16 cellular contexts compared by ENCODE assay signal in genomic region chr16:27233731-27234130, GRCh38. TPM values are rescaled to one million over a fixed set of nuclear protein-coding genes. Genes with fewer than 3 reads are reported as not detected.
A peak's percentile ranks its signal among the peaks of the same experiment; 100 is the strongest.
DNase-seq lines count a peak whose midpoint lies in the region; ATAC-seq and TF ChIP-seq lines count a peak whose summit lies in the region.
"Had no signal": no experiment of that assay in that cellular context is flagged by ENCODE, and none has a peak within 500 bp of the region (broad histone marks: within the 10 kb centered on the region; RNA-seq: fewer than 3 reads in every experiment).

No MANE protein-coding gene starts in this region.

- no peak for ATAC-seq in activated T-cell treated with anti-CD3 and anti-CD28 coated beads, Interleukin-2, amount 50 U/mL, for 72 hours (replicated peaks in 1 of 2)
- ATAC-seq in activated T-cell treated with anti-CD3 and anti-CD28 coated beads, Interleukin-2, amount 50 U/mL, for 4 hours = no peak
- no peak for ATAC-seq in stimulated activated naive B cell treated with anti-CD40 and anti-IgM and Interleukin-4, amounts not matched to agents 10 μg/mL and 1 μg/mL and 100 μg/mL, for 72 hours (replicated peaks)
- ATAC-seq in GM18861 (IDR thresholded peaks at IDR 0.05; ENCODE audit: unreplicated experiment) = no peak
- ATAC-seq: stimulated activated memory B cell treated with anti-CD40 and anti-IgM and Interleukin-4, amounts not matched to agents 10 μg/mL and 1 μg/mL and 100 μg/mL, for 72 hours had no signal

- H3K9ac ChIP-seq in OCI-LY3 (ENCODE audit: low read length) (peak overlapping the region; percentile 78; the same call in 1 of the 2 replicates), adipocyte (ENCODE audit: low read length) (peak overlapping the region; percentile 3)

- H3K27ac Mint-ChIP-seq in activated T-cell treated with anti-CD3 and anti-CD28 coated beads, Interleukin-2, amount 50 U/mL, for 72 hours = peak overlapping the region; percentile 96
- peak overlapping the region; percentile 74 for H3K27ac Mint-ChIP-seq in stimulated activated naive B cell treated with anti-CD40 and anti-IgM and Interleukin-4, amounts not matched to agents 10 μg/mL and 1 μg/mL and 100 μg/mL, for 72 hours
- H3K27ac Mint-ChIP-seq: stimulated activated memory B cell treated with anti-CD40 and anti-IgM and Interleukin-4, amounts not matched to agents 10 μg/mL and 1 μg/mL and 100 μg/mL, for 72 hours had no signal

- H3K36me3 ChIP-seq in OCI-LY3 (replicated peaks; ENCODE audit: low read depth, low read length) = peaks cover 5% of the 10 kb centered on the region
- no peaks in the 10 kb centered on the region for H3K36me3 ChIP-seq in adipocyte (ENCODE audit: control insufficient read depth, insufficient read depth, low read length, severe bottlenecking)
- H3K36me3 ChIP-seq: brain microvascular endothelial cell, ovary had no signal

- no peak for DNase-seq in activated T-cell treated with anti-CD3 and anti-CD28 coated beads, Interleukin-2, amount 50 U/mL, for 72 hours
- DNase-seq in activated T-cell treated with anti-CD3 and anti-CD28 coated beads, Interleukin-2, amount 50 U/mL, for 4 hours = no peak
- DNase-seq in adipocyte (ENCODE audit: low read depth) (no peak), inferior parietal cortex (ENCODE audit: extremely low spot score) (no peak)
- DNase-seq in stimulated activated naive B cell treated with anti-CD40 and anti-IgM and Interleukin-4, amounts not matched to agents 10 μg/mL and 1 μg/mL and 100 μg/mL, for 72 hours = no peak
- no peak for DNase-seq in central memory CD4-positive, alpha-beta T cell
- DNase-seq: activated CD4-positive, CD25-positive, alpha-beta regulatory T cell treated with anti-CD3 and anti-CD28 coated beads, Interleukin-2, amount 50 U/mL, for 72 hours; brain microvascular endothelial cell; midbrain; NCI-H748 treated with DMSO at 0.1 percent for 48 hours had no signal

- peak overlapping the region; percentile 96 for H3K27ac ChIP-seq in OCI-LY3 (ENCODE audit: low read length)
- H3K27ac ChIP-seq: brain microvascular endothelial cell, ovary had no signal

- H4K20me1 ChIP-seq in OCI-LY3 (ENCODE audit: insufficient read depth, low read length) = no peaks in the 10 kb centered on the region

- H3K27me3 ChIP-seq in OCI-LY3 (ENCODE audit: low read depth, low read length) (no peaks in the 10 kb centered on the region), adipocyte (replicated peaks; ENCODE audit: control insufficient read depth, insufficient read depth, low read length) (no peaks in the 10 kb centered on the region)
- H3K27me3 ChIP-seq: brain microvascular endothelial cell, ovary had no signal

- H3K4me3 ChIP-seq in OCI-LY3 (ENCODE audit: low read length) (no peak overlapping the region), adipocyte (ENCODE audit: low read length) (no peak overlapping the region)
- H3K4me3 ChIP-seq: ovary, smooth muscle cell had no signal

- H3K4me2 ChIP-seq in OCI-LY3 (ENCODE audit: low read length) = peak overlapping the region; percentile 89
- H3K4me2 ChIP-seq: smooth muscle cell had no signal

- H3K4me3 Mint-ChIP-seq in activated T-cell treated with anti-CD3 and anti-CD28 coated beads, Interleukin-2, amount 50 U/mL, for 72 hours = peak overlapping the region; percentile 85
- no peak overlapping the region for H3K4me3 Mint-ChIP-seq in activated T-cell treated with anti-CD3 and anti-CD28 coated beads, Interleukin-2, amount 50 U/mL, for 4 hours
- H3K4me3 Mint-ChIP-seq in stimulated activated naive B cell treated with anti-CD40 and anti-IgM and Interleukin-4, amounts not matched to agents 10 μg/mL and 1 μg/mL and 100 μg/mL, for 72 hours = no peak overlapping the region
- H3K4me3 Mint-ChIP-seq: stimulated activated memory B cell treated with anti-CD40 and anti-IgM and Interleukin-4, amounts not matched to agents 10 μg/mL and 1 μg/mL and 100 μg/mL, for 72 hours had no signal

- H3K9me3 ChIP-seq in OCI-LY3 (ENCODE audit: insufficient read depth, low read length) (no peaks in the 10 kb centered on the region; the same call in 1 of the 2 replicates), adipocyte (ENCODE audit: control insufficient read depth, low read length) (no peaks in the 10 kb centered on the region)
- H3K9me3 ChIP-seq: ovary had no signal

- peaks cover 68% of the 10 kb centered on the region for H3K4me1 ChIP-seq in OCI-LY3 (ENCODE audit: low read length)
- peaks cover 11% of the 10 kb centered on the region for H3K4me1 ChIP-seq in adipocyte (ENCODE audit: control insufficient read depth, insufficient read depth, low read length)

- H3K4me1 Mint-ChIP-seq in activated T-cell treated with anti-CD3 and anti-CD28 coated beads, Interleukin-2, amount 50 U/mL, for 72 hours (ENCODE audit: low read depth) = peaks cover 91% of the 10 kb centered on the region
- peaks cover 92% of the 10 kb centered on the region for H3K4me1 Mint-ChIP-seq in activated T-cell treated with anti-CD3 and anti-CD28 coated beads, Interleukin-2, amount 50 U/mL, for 4 hours (ENCODE audit: low read depth)
- peaks cover 72 to 93% of the 10 kb centered on the region in 2 donors for H3K4me1 Mint-ChIP-seq in stimulated activated naive B cell treated with anti-CD40 and anti-IgM and Interleukin-4, amounts not matched to agents 10 μg/mL and 1 μg/mL and 100 μg/mL, for 72 hours

- H3K27me3 Mint-ChIP-seq in activated T-cell treated with anti-CD3 and anti-CD28 coated beads, Interleukin-2, amount 50 U/mL, for 72 hours (ENCODE audit: low read depth) = no peaks in the 10 kb centered on the region
- no peaks in the 10 kb centered on the region for H3K27me3 Mint-ChIP-seq in activated T-cell treated with anti-CD3 and anti-CD28 coated beads, Interleukin-2, amount 50 U/mL, for 4 hours (ENCODE audit: low read depth)
- no peaks in the 10 kb centered on the region for H3K27me3 Mint-ChIP-seq in stimulated activated naive B cell treated with anti-CD40 and anti-IgM and Interleukin-4, amounts not matched to agents 10 μg/mL and 1 μg/mL and 100 μg/mL, for 72 hours
- H3K27me3 Mint-ChIP-seq: stimulated activated memory B cell treated with anti-CD40 and anti-IgM and Interleukin-4, amounts not matched to agents 10 μg/mL and 1 μg/mL and 100 μg/mL, for 72 hours had no signal

- no peaks in the 10 kb centered on the region for H3K79me2 ChIP-seq in OCI-LY3 (ENCODE audit: low read length)

- no peaks in the 10 kb centered on the region for H3K9me3 Mint-ChIP-seq in activated T-cell treated with anti-CD3 and anti-CD28 coated beads, Interleukin-2, amount 50 U/mL, for 72 hours
- no peaks in the 10 kb centered on the region for H3K9me3 Mint-ChIP-seq in activated T-cell treated with anti-CD3 and anti-CD28 coated beads, Interleukin-2, amount 50 U/mL, for 4 hours
- H3K9me3 Mint-ChIP-seq in stimulated activated naive B cell treated with anti-CD40 and anti-IgM and Interleukin-4, amounts not matched to agents 10 μg/mL and 1 μg/mL and 100 μg/mL, for 72 hours = no peaks in the 10 kb centered on the region
- H3K9me3 Mint-ChIP-seq: IgD-negative memory B cell; stimulated activated memory B cell treated with anti-CD40 and anti-IgM and Interleukin-4, amounts not matched to agents 10 μg/mL and 1 μg/mL and 100 μg/mL, for 72 hours had no signal

- TF ChIP-seq CTCF in OCI-LY3 (IDR thresholded peaks at IDR 0.05; ENCODE audit: low read depth, low read length) = no peak

- H2AFZ ChIP-seq in OCI-LY3 (ENCODE audit: low read depth, low read length) = no peak overlapping the region

- peaks cover 7 to 28% of the 10 kb centered on the region in 2 donors for H3K36me3 Mint-ChIP-seq in activated T-cell treated with anti-CD3 and anti-CD28 coated beads, Interleukin-2, amount 50 U/mL, for 72 hours (ENCODE audit: insufficient read depth in 2 of 2)
- H3K36me3 Mint-ChIP-seq in activated T-cell treated with anti-CD3 and anti-CD28 coated beads, Interleukin-2, amount 50 U/mL, for 4 hours (ENCODE audit: insufficient read depth) = peaks cover 13% of the 10 kb centered on the region
- peaks cover 24 to 45% of the 10 kb centered on the region in 2 donors for H3K36me3 Mint-ChIP-seq in stimulated activated naive B cell treated with anti-CD40 and anti-IgM and Interleukin-4, amounts not matched to agents 10 μg/mL and 1 μg/mL and 100 μg/mL, for 72 hours

RNA-seq across cellular contexts. Expression of gene KDM8, which starts 30.4 kb away (rescaled TPM):
- total RNA-seq in activated T-cell treated with anti-CD3 and anti-CD28 coated beads, Interleukin-2, amount 50 U/mL, for 72 hours = 10 to 100 TPM; 12.8 to 16.2 TPM
- 10 to 100 TPM in 1 of 3 donors, 1 to 10 TPM in 2; 8.8 to 10.7 (median 8.9) TPM for total RNA-seq in activated T-cell treated with anti-CD3 and anti-CD28 coated beads, Interleukin-2, amount 50 U/mL, for 4 hours

RNA-seq across cellular contexts. Expression of gene NSMCE1, which starts 34.8 kb away (rescaled TPM):
- 100 to 1,000 TPM; 119 to 165 TPM for total RNA-seq in activated T-cell treated with anti-CD3 and anti-CD28 coated beads, Interleukin-2, amount 50 U/mL, for 72 hours
- total RNA-seq in activated T-cell treated with anti-CD3 and anti-CD28 coated beads, Interleukin-2, amount 50 U/mL, for 4 hours = 100 to 1,000 TPM; 109 to 111 (median 111) TPM

Comparison
In these comparisons a context has a peak if more than half of its experiments do, and no peak if none do; other contexts are left out.
1. H3K4me3 Mint-ChIP-seq: peak in activated T-cell treated with anti-CD3 and anti-CD28 coated beads, Interleukin-2, amount 50 U/mL, for 72 hours (2 of 2); none in activated T-cell treated with anti-CD3 and anti-CD28 coated beads, Interleukin-2, amount 50 U/mL, for 4 hours (single experiment) and stimulated activated naive B cell treated with anti-CD40 and anti-IgM and Interleukin-4, amounts not matched to agents 10 μg/mL and 1 μg/mL and 100 μg/mL, for 72 hours (0 of 2).